In the genomic region with DNA sequence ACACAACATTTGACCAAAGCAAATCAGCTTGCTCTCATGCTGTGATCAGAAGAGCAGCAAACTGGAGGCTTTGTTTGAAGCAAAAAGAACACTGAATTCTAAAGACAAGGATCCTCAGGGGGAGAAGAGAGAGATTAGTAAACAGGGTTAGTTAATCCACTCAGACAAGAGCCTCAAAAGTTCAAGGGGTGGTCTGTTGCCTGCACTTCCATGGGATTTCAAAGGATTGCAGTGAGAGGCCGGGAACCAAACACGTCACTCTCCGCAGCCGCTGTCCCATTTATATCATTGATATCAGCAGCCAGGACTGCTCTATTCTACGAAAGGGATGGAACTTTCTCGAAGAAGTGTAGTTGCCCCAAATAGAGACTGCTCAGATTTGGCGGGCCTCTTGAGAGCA, we compare ENCODE assay signal across 1 cellular context.
TF ChIP-seq lines count a peak whose summit lies in the region.

No MANE protein-coding gene starts in this region.

TF ChIP-seq in GM23338, 12 proteins besides CTCF, POLR2A, EP300 and RAD21 (continued from another document):
- TF ChIP-seq, protein P1, sequence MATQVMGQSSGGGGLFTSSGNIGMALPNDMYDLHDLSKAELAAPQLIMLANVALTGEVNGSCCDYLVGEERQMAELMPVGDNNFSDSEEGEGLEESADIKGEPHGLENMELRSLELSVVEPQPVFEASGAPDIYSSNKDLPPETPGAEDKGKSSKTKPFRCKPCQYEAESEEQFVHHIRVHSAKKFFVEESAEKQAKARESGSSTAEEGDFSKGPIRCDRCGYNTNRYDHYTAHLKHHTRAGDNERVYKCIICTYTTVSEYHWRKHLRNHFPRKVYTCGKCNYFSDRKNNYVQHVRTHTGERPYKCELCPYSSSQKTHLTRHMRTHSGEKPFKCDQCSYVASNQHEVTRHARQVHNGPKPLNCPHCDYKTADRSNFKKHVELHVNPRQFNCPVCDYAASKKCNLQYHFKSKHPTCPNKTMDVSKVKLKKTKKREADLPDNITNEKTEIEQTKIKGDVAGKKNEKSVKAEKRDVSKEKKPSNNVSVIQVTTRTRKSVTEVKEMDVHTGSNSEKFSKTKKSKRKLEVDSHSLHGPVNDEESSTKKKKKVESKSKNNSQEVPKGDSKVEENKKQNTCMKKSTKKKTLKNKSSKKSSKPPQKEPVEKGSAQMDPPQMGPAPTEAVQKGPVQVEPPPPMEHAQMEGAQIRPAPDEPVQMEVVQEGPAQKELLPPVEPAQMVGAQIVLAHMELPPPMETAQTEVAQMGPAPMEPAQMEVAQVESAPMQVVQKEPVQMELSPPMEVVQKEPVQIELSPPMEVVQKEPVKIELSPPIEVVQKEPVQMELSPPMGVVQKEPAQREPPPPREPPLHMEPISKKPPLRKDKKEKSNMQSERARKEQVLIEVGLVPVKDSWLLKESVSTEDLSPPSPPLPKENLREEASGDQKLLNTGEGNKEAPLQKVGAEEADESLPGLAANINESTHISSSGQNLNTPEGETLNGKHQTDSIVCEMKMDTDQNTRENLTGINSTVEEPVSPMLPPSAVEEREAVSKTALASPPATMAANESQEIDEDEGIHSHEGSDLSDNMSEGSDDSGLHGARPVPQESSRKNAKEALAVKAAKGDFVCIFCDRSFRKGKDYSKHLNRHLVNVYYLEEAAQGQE (IDR thresholded peaks at IDR 0.05; ENCODE audit: unreplicated experiment) = no peak
- no peak for TF ChIP-seq STAT1 (IDR thresholded peaks at IDR 0.05; ENCODE audit: unreplicated experiment)
- no peak for TF ChIP-seq EZH2phosphoT487 (IDR thresholded peaks at IDR 0.05; ENCODE audit: unreplicated experiment)
